Comparison of ENCODE assay signal across 9 cellular contexts in genomic region chr22:50600967-50601668, GRCh38. TPM values are rescaled to one million over a fixed set of nuclear protein-coding genes. Genes with fewer than 3 reads are reported as not detected.
DNase-seq lines count a peak whose midpoint lies in the region; ATAC-seq and TF ChIP-seq lines count a peak whose summit lies in the region.
"Had no signal": no experiment of that assay in that cellular context is flagged by ENCODE, and none has a peak within 500 bp of the region (broad histone marks: within the 10 kb centered on the region; RNA-seq: fewer than 3 reads in every experiment).

No MANE protein-coding gene starts in this region.

- H3K79me2 ChIP-seq in OCI-LY3 (ENCODE audit: low read length) = no peaks in the 10 kb centered on the region

- intact Hi-C loops in sigmoid colon (cut with DNase I) = no loop called here

- TF ChIP-seq POLR2A in gastroesophageal sphincter (IDR thresholded peaks at IDR 0.05) (no peak), sigmoid colon (IDR thresholded peaks at IDR 0.05) (no peak)

- TF ChIP-seq CTCF in GM13976 (IDR thresholded peaks at IDR 0.05; ENCODE audit: borderline replicate concordance, control extremely low read depth, extremely low read depth, insufficient read depth, missing control alignments) (no peak), OCI-LY3 (IDR thresholded peaks at IDR 0.05; ENCODE audit: low read depth, low read length) (no peak), gastroesophageal sphincter (IDR thresholded peaks at IDR 0.05) (no peak), sigmoid colon (IDR thresholded peaks at IDR 0.05) (no peak)

- TF ChIP-seq EP300 in gastroesophageal sphincter (IDR thresholded peaks at IDR 0.05) = no peak
- no peak for TF ChIP-seq EP300 in sigmoid colon (IDR thresholded peaks at IDR 0.05)

- H3K4me1 ChIP-seq in OCI-LY3 (ENCODE audit: low read length) (no peaks in the 10 kb centered on the region), gastroesophageal sphincter (peaks cover 0 to 26% (median 3%) of the 10 kb centered on the region in 3 donors), sigmoid colon (peaks cover 0 to 16% (median 13%) of the 10 kb centered on the region in 4 donors)

- no peaks in the 10 kb centered on the region for H3K36me3 ChIP-seq in OCI-LY3 (replicated peaks; ENCODE audit: low read depth, low read length)
- H3K36me3 ChIP-seq in gastroesophageal sphincter = peaks cover 0 to 13% of the 10 kb centered on the region in 2 donors
- no peaks in the 10 kb centered on the region for H3K36me3 ChIP-seq in sigmoid colon

- DNase-seq in GM13976 (ENCODE audit: low spot score) (peak; percentile 37), sigmoid colon (no peak), occipital lobe (lab: John Stamatoyannopoulos, UW) (no peak)
- DNase-seq: stimulated activated CD4-positive, alpha-beta T cell treated with anti-CD3 and anti-CD28 coated beads, Interleukin-4, amount 100 ng/mL, for 1 hour had no signal

- H3K27ac ChIP-seq in OCI-LY3 (ENCODE audit: low read length) (no peak overlapping the region), gastroesophageal sphincter (no peak overlapping the region), sigmoid colon (no peak overlapping the region)

- H3K27me3 ChIP-seq in OCI-LY3 (ENCODE audit: low read depth, low read length) (no peaks in the 10 kb centered on the region), gastroesophageal sphincter (peaks cover 86% of the 10 kb centered on the region), sigmoid colon (peaks cover 26 to 89% (median 78%) of the 10 kb centered on the region in 3 donors)

- H4K20me1 ChIP-seq in OCI-LY3 (ENCODE audit: insufficient read depth, low read length) = no peaks in the 10 kb centered on the region

- no peak overlapping the region for H3K9ac ChIP-seq in OCI-LY3 (ENCODE audit: low read length)

- WGBS in gastroesophageal sphincter (ENCODE audit: low coverage in 1 of 2), 2 donors = no CpG with 5 or more reads among the region's 52 CpGs
- 9 to 10% methylated on average over 52 of the region's 52 CpGs for WGBS in sigmoid colon, 2 donors

- peak overlapping the region; percentile 54 for H3K4me2 ChIP-seq in OCI-LY3 (ENCODE audit: low read length)

- no peak overlapping the region for H2AFZ ChIP-seq in OCI-LY3 (ENCODE audit: low read depth, low read length)

- H3K4me3 ChIP-seq in OCI-LY3 (ENCODE audit: low read length) (peak overlapping the region; percentile 67), gastroesophageal sphincter (peak overlapping the region in 1 of 2 donors; percentile 57), sigmoid colon (peak overlapping the region in 3 of 4 donors; percentile 34 to 49 (median 46))

- no peaks in the 10 kb centered on the region for H3K9me3 ChIP-seq in OCI-LY3 (ENCODE audit: insufficient read depth, low read length)
- H3K9me3 ChIP-seq in gastroesophageal sphincter = no peaks in the 10 kb centered on the region
- H3K9me3 ChIP-seq in sigmoid colon = no peaks in the 10 kb centered on the region

- ATAC-seq in gastroesophageal sphincter = peak; percentile 32
- no peak for ATAC-seq in HG03159 (IDR thresholded peaks at IDR 0.05; ENCODE audit: unreplicated experiment)
- no peak for ATAC-seq in GM21447 (IDR thresholded peaks at IDR 0.05; ENCODE audit: unreplicated experiment)

- in situ Hi-C loops in GM13976 (cut with MboI; ENCODE audit: low sequenced_read_pairs, unreplicated experiment) = no loop called here

RNA-seq across cellular contexts. Expression of gene MAPK8IP2, which starts 0.5 kb away (rescaled TPM):
- 1 to 10 TPM in 3 of 4 donors, under 1 TPM in 1; 0.93 to 3.7 (median 2.3) TPM for total RNA-seq in gastroesophageal sphincter
- total RNA-seq in sigmoid colon = 1 to 10 TPM in 3 of 4 donors, under 1 TPM in 1; 0.66 to 2.9 (median 2.0) TPM
- 1 to 10 TPM in 1 of 3 donors, under 1 TPM in 2; under 0.01 to 1.9 (median 0.23) TPM for polyA plus RNA-seq in sigmoid colon
- total RNA-seq in occipital lobe = 76.3 TPM

RNA-seq across cellular contexts. Expression of gene CHKB, which starts 18.5 kb away (rescaled TPM):
- total RNA-seq in gastroesophageal sphincter (10 to 100 TPM; 16.6 to 39.8 (median 33.1) TPM), sigmoid colon (10 to 100 TPM; 22.0 to 55.1 (median 39.2) TPM), occipital lobe (24.8 TPM)
- 10 to 100 TPM; 24.7 to 90.0 (median 37.8) TPM for polyA plus RNA-seq in sigmoid colon

RNA-seq across cellular contexts. Expression of gene CPT1B, which starts 22.9 kb away (rescaled TPM):
- total RNA-seq in gastroesophageal sphincter (10 to 100 TPM in 1 of 4 donors, 1 to 10 TPM in 3; 3.1 to 13.4 (median 6.5) TPM), sigmoid colon (10 to 100 TPM in 1 of 4 donors, 1 to 10 TPM in 3; 1.4 to 10.2 (median 6.1) TPM), occipital lobe (6.7 TPM)
- 10 to 100 TPM in 1 of 3 donors, 1 to 10 TPM in 2; 3.2 to 22.6 (median 4.2) TPM for polyA plus RNA-seq in sigmoid colon

RNA-seq across cellular contexts. Expression of gene ARSA, which starts 26.8 kb away (rescaled TPM):
- total RNA-seq in gastroesophageal sphincter (10 to 100 TPM; 19.5 to 40.0 (median 21.0) TPM), sigmoid colon (10 to 100 TPM; 19.3 to 26.3 (median 23.8) TPM), occipital lobe (6.9 TPM)
- polyA plus RNA-seq in sigmoid colon = 10 to 100 TPM; 10.8 to 56.9 (median 26.8) TPM

RNA-seq across cellular contexts. Expression of gene SYCE3, which starts 38.4 kb away (rescaled TPM):
- not detected for total RNA-seq in gastroesophageal sphincter
- total RNA-seq in sigmoid colon = not detected
- polyA plus RNA-seq in sigmoid colon = not detected
- not detected for total RNA-seq in occipital lobe
- total RNA-seq: RPMI7951 had no signal

Comparison
In these comparisons a context has a peak if more than half of its experiments do, and no peak if none do; other contexts are left out.
1. RNA of gene MAPK8IP2, which starts 0.5 kb away (total RNA-seq): 76.3 TPM in occipital lobe (single experiment); 0.93 to 3.7 TPM in gastroesophageal sphincter and 0.66 to 2.9 TPM in sigmoid colon; every median in the first group is over 10 times any median in the second.